ENCODE assay signal across 1 cellular context in genomic region chr19:36215276-36216171, GRCh38.
TF ChIP-seq lines count a peak whose summit lies in the region.

No MANE protein-coding gene starts in this region.

TF ChIP-seq in GM12878, 131 proteins besides CTCF, POLR2A, EP300 and RAD21 (continued from another document):
- no peak for TF ChIP-seq CEBPZ (IDR thresholded peaks at IDR 0.05; ENCODE audit: low read depth, low read length)
- TF ChIP-seq CHD2 (IDR thresholded peaks at IDR 0.05; ENCODE audit: borderline replicate concordance, low read depth, low read length): no peak
- no peak for TF ChIP-seq NR2C1 (IDR thresholded peaks at IDR 0.05)
- TF ChIP-seq NFYA (IDR thresholded peaks at IDR 0.05; ENCODE audit: borderline replicate concordance, low read depth, low read length): no peak
- no peak for TF ChIP-seq ESRRA (IDR thresholded peaks at IDR 0.05; ENCODE audit: low read length)
- TF ChIP-seq PBX3 (IDR thresholded peaks at IDR 0.05; ENCODE audit: insufficient replicate concordance, low read depth, low read length): no peak
- TF ChIP-seq ZNF592 (IDR thresholded peaks at IDR 0.05): no peak
- TF ChIP-seq BCL11A (IDR thresholded peaks at IDR 0.05; ENCODE audit: low read depth, low read length): no peak
- TF ChIP-seq RFX5 (IDR thresholded peaks at IDR 0.05; ENCODE audit: low read depth, low read length): no peak
- no peak for TF ChIP-seq MEF2A (IDR thresholded peaks at IDR 0.05; ENCODE audit: insufficient read depth, low read depth, low read length)
- TF ChIP-seq RAD51 (IDR thresholded peaks at IDR 0.05): no peak
- TF ChIP-seq ZZZ3 (IDR thresholded peaks at IDR 0.05; ENCODE audit: control insufficient read depth, insufficient read length, low read depth): no peak
- peak; percentile 20 for TF ChIP-seq SKIL (IDR thresholded peaks at IDR 0.05; ENCODE audit: low read depth, poor library complexity, severe bottlenecking)
- no peak for TF ChIP-seq ELK1 (IDR thresholded peaks at IDR 0.05; ENCODE audit: low read depth, low read length)
- no peak for TF ChIP-seq ETV6 (conservative IDR thresholded peaks at IDR 0.05 in 1 of 2, IDR thresholded peaks at IDR 0.05 in 1 of 2; ENCODE audit: borderline replicate concordance in 1 of 2, low read depth in 1 of 2)
- TF ChIP-seq NR2F1 (conservative IDR thresholded peaks at IDR 0.05): no peak
- peak; percentile 73; the same call in 1 of the 2 replicates for TF ChIP-seq PML (IDR thresholded peaks at IDR 0.05; ENCODE audit: low read length)
- TF ChIP-seq STAT1 (conservative IDR thresholded peaks at IDR 0.05): no peak
- no peak for TF ChIP-seq ZNF384 (IDR thresholded peaks at IDR 0.05; ENCODE audit: borderline replicate concordance, low read depth, low read length)
